10 cellular contexts compared by ENCODE assay signal in genomic region chr20:10665791-10666190, GRCh38. TPM values are rescaled to one million over a fixed set of nuclear protein-coding genes. Genes with fewer than 3 reads are reported as not detected.
DNase-seq lines count a peak whose midpoint lies in the region; ATAC-seq, FAIRE-seq and TF ChIP-seq lines count a peak whose summit lies in the region.
"Had no signal": no experiment of that assay in that cellular context is flagged by ENCODE, and none has a peak within 500 bp of the region (broad histone marks: within the 10 kb centered on the region; RNA-seq: fewer than 3 reads in every experiment).

No MANE protein-coding gene starts in this region.

- POLR2A ChIA-PET in Caco-2 (lab: Charles Lee) = no interaction called here

- TF ChIP-seq POLR2A in prostate gland (IDR thresholded peaks at IDR 0.05) (no peak), GM12891 (IDR thresholded peaks at IDR 0.05; ENCODE audit: low read depth, low read length) (no peak)

- BruUV-seq in Caco-2 (replicated peaks; lab: Mats Ljungman, UMichigan) = no TSS peak

- no peak for FAIRE-seq in GM12891 (lab: Jason Lieb, UNC)
- FAIRE-seq: RCC 7860 had no signal

- H3K4me1 Mint-ChIP-seq in Caco-2 (ENCODE audit: low read depth, unreplicated experiment) = peaks cover 56% of the 10 kb centered on the region
- no peaks in the 10 kb centered on the region for H3K4me1 Mint-ChIP-seq in T-helper 2 cell treated with Interferon-gamma antibody and Interleukin-4, amounts not matched to agents 5 μg/mL and 100 μg/mL, for 36 hours (ENCODE audit: low read depth)

- H3K9me3 ChIP-seq in Caco-2 = no peaks in the 10 kb centered on the region
- H3K9me3 ChIP-seq in right atrium auricular region = no peaks in the 10 kb centered on the region
- H3K9me3 ChIP-seq in prostate gland = no peaks in the 10 kb centered on the region

- H3K36me3 ChIP-seq in Caco-2 (ENCODE audit: control insufficient read depth, insufficient read depth, low read length) = peaks cover 8% of the 10 kb centered on the region
- peaks cover 45% of the 10 kb centered on the region for H3K36me3 ChIP-seq in right atrium auricular region
- H3K36me3 ChIP-seq in prostate gland = no peaks in the 10 kb centered on the region

- no peak for ATAC-seq in HG03280 (IDR thresholded peaks at IDR 0.05; ENCODE audit: unreplicated experiment)

- TF ChIP-seq CTCF in Caco-2 (IDR thresholded peaks at IDR 0.05; ENCODE audit: insufficient read depth in 1 of 2, low read depth in 1 of 2, low read length in 1 of 2, severe bottlenecking in 1 of 2, unreplicated experiment in 1 of 2) (no peak), cardiac fibroblast (IDR thresholded peaks at IDR 0.05; ENCODE audit: low read depth, low read length) (no peak), right atrium auricular region (IDR thresholded peaks at IDR 0.05) (no peak), prostate gland (IDR thresholded peaks at IDR 0.05) (peak in 1 of 4 experiments; percentile 18)

- 17% methylated on average over 6 of the region's 6 CpGs for WGBS in prostate gland

- no peak for DNase-seq in Caco-2
- peak; percentile 45 to 65 for DNase-seq in cardiac fibroblast (ENCODE audit: low read depth in 2 of 2)
- DNase-seq in right atrium auricular region (ENCODE audit: low spot score) = no peak
- peak; percentile 81 for DNase-seq in prostate gland (ENCODE audit: low spot score)
- no peak for DNase-seq in stimulated activated naive CD4-positive, alpha-beta T cell (lab: John Stamatoyannopoulos, UW)
- DNase-seq in GM12891 (ENCODE audit: insufficient read length, low spot score) = no peak
- no peak for DNase-seq in T-helper 2 cell treated with Interferon-gamma antibody and Interleukin-4, amounts not matched to agents 5 μg/mL and 100 μg/mL, for 36 hours (ENCODE audit: low spot score)

- CTCF ChIA-PET in Caco-2 (lab: Charles Lee) = no interaction called here

- H3K4me3 ChIP-seq in Caco-2 (ENCODE audit: low read depth, low read length) (no peak overlapping the region), cardiac fibroblast (replicated peaks in 1 of 2; ENCODE audit: low read depth in 2 of 2, low read length in 2 of 2) (no peak overlapping the region), right atrium auricular region (no peak overlapping the region), prostate gland (no peak overlapping the region)

- intact Hi-C loops in Caco-2 (cut with micrococcal nuclease; ENCODE audit: unreplicated experiment) = no loop called here
- intact Hi-C loops in prostate gland (cut with DNase I) = no loop called here

- peaks cover 94% of the 10 kb centered on the region for H3K36me3 Mint-ChIP-seq in Caco-2 (ENCODE audit: insufficient read depth, unreplicated experiment)
- no peaks in the 10 kb centered on the region for H3K36me3 Mint-ChIP-seq in T-helper 2 cell treated with Interferon-gamma antibody and Interleukin-4, amounts not matched to agents 5 μg/mL and 100 μg/mL, for 36 hours (ENCODE audit: low read depth)
- H3K36me3 Mint-ChIP-seq: IgD-negative memory B cell had no signal

- no peak overlapping the region for H3K4me3 Mint-ChIP-seq in Caco-2 (ENCODE audit: unreplicated experiment)
- H3K4me3 Mint-ChIP-seq in T-helper 2 cell treated with Interferon-gamma antibody and Interleukin-4, amounts not matched to agents 5 μg/mL and 100 μg/mL, for 36 hours = no peak overlapping the region

- peak overlapping the region; percentile 69 for H3K27ac Mint-ChIP-seq in Caco-2 (ENCODE audit: unreplicated experiment)
- no peak overlapping the region for H3K27ac Mint-ChIP-seq in T-helper 2 cell treated with Interferon-gamma antibody and Interleukin-4, amounts not matched to agents 5 μg/mL and 100 μg/mL, for 36 hours
- H3K27ac Mint-ChIP-seq: IgD-negative memory B cell had no signal

- H3K9me3 Mint-ChIP-seq in Caco-2 (ENCODE audit: unreplicated experiment) = no peaks in the 10 kb centered on the region
- no peaks in the 10 kb centered on the region for H3K9me3 Mint-ChIP-seq in T-helper 2 cell treated with Interferon-gamma antibody and Interleukin-4, amounts not matched to agents 5 μg/mL and 100 μg/mL, for 36 hours

- H3K27me3 ChIP-seq in Caco-2 (replicated peaks; ENCODE audit: control insufficient read depth, insufficient read depth, low read length) = no peaks in the 10 kb centered on the region
- no peaks in the 10 kb centered on the region for H3K27me3 ChIP-seq in right atrium auricular region
- no peaks in the 10 kb centered on the region for H3K27me3 ChIP-seq in prostate gland (replicated peaks; ENCODE audit: insufficient read depth)

- H3K27ac ChIP-seq in right atrium auricular region (peak overlapping the region; percentile 58 to 76), prostate gland (peak overlapping the region; percentile 68)

- H3K4me1 ChIP-seq in Caco-2 (peaks cover 52% of the 10 kb centered on the region), right atrium auricular region (peaks cover 0 to 91% of the 10 kb centered on the region in 2 donors), prostate gland (replicated peaks) (peaks cover 35% of the 10 kb centered on the region)

- no peaks in the 10 kb centered on the region for H3K27me3 Mint-ChIP-seq in Caco-2 (ENCODE audit: insufficient read depth, unreplicated experiment)
- peaks cover 33% of the 10 kb centered on the region for H3K27me3 Mint-ChIP-seq in T-helper 2 cell treated with Interferon-gamma antibody and Interleukin-4, amounts not matched to agents 5 μg/mL and 100 μg/mL, for 36 hours (ENCODE audit: low read depth)

TF ChIP-seq in GM12891, 5 proteins besides CTCF, POLR2A, EP300 and RAD21:
- TF ChIP-seq POU2F2 (IDR thresholded peaks at IDR 0.05; ENCODE audit: low read depth, low read length) (no peak), TAF1 (IDR thresholded peaks at IDR 0.05; ENCODE audit: low read depth, low read length) (no peak), PAX5 (IDR thresholded peaks at IDR 0.05; ENCODE audit: insufficient read depth, low read length, severe bottlenecking) (no peak), SPI1 (IDR thresholded peaks at IDR 0.05; ENCODE audit: low read depth, low read length) (no peak), POLR2AphosphoS5 (IDR thresholded peaks at IDR 0.05; ENCODE audit: low read depth, low read length) (no peak)

RNA-seq across cellular contexts. Expression of gene JAG1, which starts 8.0 kb away (rescaled TPM):
- total RNA-seq in Caco-2 (2022) = 69.1 and 69.8 TPM in 2 replicates
- 10 to 100 TPM; 30.9 to 32.8 TPM for total RNA-seq in right atrium auricular region
- total RNA-seq in prostate gland = 10 to 100 TPM; 46.5 to 72.3 TPM
- 3.3 TPM for polyA plus RNA-seq in GM12891 (2012; ENCODE audit: low read depth, missing spikeins)
- polyA plus RNA-seq: IgD-negative memory B cell had no signal

Comparison
In these comparisons a context has a peak if more than half of its experiments do, and no peak if none do; other contexts are left out.
1. DNase-seq: peak in cardiac fibroblast (2 of 2) and prostate gland (single experiment); none in Caco-2 (0 of 2), right atrium auricular region (single experiment), stimulated activated naive CD4-positive, alpha-beta T cell (0 of 6), GM12891 (single experiment) and T-helper 2 cell treated with Interferon-gamma antibody and Interleukin-4, amounts not matched to agents 5 μg/mL and 100 μg/mL, for 36 hours (single experiment).